In the genomic region with DNA sequence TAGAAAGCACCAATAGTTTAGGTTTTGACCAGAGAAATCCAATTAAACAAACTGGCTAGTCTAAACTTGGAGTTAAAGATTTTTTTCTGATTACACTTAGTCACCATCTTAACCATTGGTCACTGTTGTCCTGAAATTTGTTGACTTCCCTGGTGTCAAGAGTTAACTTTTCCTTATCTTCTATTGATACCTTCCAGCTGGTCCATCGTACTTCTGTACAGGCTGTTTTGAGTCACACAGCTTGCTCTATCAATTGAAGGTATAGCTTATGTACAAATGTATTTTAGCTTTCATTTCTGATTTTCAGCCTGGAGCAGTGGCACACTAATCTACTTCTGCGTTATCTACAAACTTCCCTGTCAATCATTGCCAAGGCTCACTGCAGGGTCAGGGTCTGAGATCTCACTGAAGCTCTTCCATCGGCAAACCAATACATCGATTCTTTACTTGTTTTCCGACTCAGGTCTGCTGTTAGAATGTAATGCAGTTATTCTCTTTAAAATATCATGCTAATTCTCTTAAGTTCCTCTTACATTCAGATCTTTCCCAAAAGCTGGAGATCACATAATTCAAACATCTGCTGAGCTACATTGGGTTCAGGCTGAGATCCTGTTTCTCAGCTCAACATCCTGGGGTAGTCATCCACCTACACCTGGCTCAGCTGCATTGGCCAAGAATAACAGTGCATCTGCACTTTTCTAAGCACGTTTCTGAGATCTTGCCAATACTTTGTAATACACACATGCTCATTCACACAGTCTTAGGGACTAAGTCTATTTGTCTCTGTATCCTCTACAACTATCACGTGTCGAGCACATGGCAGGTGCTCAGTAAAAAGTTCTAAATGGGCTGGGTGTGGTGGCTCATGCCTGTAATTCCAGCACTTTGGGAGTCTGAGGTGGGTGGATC, we compare ENCODE assay signal across 2 cellular contexts.
TF ChIP-seq lines count a peak whose summit lies in the region.

No MANE protein-coding gene starts in this region.

TF ChIP-seq in K562, 482 proteins besides CTCF, POLR2A, EP300 and RAD21:
- peak; percentile 24 for TF ChIP-seq MEIS2 (IDR thresholded peaks at IDR 0.05; ENCODE audit: partially characterized antibody)
- TF ChIP-seq, protein P1, sequence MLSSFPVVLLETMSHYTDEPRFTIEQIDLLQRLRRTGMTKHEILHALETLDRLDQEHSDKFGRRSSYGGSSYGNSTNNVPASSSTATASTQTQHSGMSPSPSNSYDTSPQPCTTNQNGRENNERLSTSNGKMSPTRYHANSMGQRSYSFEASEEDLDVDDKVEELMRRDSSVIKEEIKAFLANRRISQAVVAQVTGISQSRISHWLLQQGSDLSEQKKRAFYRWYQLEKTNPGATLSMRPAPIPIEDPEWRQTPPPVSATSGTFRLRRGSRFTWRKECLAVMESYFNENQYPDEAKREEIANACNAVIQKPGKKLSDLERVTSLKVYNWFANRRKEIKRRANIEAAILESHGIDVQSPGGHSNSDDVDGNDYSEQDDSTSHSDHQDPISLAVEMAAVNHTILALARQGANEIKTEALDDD (IDR thresholded peaks at IDR 0.05), result peak; percentile 74; the same call in 1 of the 2 replicates
- TF ChIP-seq FOS (IDR thresholded peaks at IDR 0.05; ENCODE audit: extremely low read depth, insufficient read length), result no peak
- TF ChIP-seq, protein P2, sequence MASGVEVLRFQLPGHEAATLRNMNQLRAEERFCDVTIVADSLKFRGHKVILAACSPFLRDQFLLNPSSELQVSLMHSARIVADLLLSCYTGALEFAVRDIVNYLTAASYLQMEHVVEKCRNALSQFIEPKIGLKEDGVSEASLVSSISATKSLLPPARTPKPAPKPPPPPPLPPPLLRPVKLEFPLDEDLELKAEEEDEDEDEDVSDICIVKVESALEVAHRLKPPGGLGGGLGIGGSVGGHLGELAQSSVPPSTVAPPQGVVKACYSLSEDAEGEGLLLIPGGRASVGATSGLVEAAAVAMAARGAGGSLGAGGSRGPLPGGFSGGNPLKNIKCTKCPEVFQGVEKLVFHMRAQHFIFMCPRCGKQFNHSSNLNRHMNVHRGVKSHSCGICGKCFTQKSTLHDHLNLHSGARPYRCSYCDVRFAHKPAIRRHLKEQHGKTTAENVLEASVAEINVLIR (CRISPR knock-in tag; IDR thresholded peaks at IDR 0.05), result 0 out of 2 replicates have a peak, but pooled peaks have one; percentile 7
- TF ChIP-seq, protein P3, sequence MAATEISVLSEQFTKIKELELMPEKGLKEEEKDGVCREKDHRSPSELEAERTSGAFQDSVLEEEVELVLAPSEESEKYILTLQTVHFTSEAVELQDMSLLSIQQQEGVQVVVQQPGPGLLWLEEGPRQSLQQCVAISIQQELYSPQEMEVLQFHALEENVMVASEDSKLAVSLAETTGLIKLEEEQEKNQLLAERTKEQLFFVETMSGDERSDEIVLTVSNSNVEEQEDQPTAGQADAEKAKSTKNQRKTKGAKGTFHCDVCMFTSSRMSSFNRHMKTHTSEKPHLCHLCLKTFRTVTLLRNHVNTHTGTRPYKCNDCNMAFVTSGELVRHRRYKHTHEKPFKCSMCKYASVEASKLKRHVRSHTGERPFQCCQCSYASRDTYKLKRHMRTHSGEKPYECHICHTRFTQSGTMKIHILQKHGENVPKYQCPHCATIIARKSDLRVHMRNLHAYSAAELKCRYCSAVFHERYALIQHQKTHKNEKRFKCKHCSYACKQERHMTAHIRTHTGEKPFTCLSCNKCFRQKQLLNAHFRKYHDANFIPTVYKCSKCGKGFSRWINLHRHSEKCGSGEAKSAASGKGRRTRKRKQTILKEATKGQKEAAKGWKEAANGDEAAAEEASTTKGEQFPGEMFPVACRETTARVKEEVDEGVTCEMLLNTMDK (IDR thresholded peaks at IDR 0.05; ENCODE audit: borderline replicate concordance, insufficient read depth, low read depth, low read length, poor library complexity, severe bottlenecking), result no peak
- TF ChIP-seq, protein P4, sequence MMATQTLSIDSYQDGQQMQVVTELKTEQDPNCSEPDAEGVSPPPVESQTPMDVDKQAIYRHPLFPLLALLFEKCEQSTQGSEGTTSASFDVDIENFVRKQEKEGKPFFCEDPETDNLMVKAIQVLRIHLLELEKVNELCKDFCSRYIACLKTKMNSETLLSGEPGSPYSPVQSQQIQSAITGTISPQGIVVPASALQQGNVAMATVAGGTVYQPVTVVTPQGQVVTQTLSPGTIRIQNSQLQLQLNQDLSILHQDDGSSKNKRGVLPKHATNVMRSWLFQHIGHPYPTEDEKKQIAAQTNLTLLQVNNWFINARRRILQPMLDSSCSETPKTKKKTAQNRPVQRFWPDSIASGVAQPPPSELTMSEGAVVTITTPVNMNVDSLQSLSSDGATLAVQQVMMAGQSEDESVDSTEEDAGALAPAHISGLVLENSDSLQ (IDR thresholded peaks at IDR 0.05), result peak; percentile 88
- TF ChIP-seq ZNF57 (CRISPR knock-in tag; IDR thresholded peaks at IDR 0.05), result no peak
- TF ChIP-seq, protein P5, sequence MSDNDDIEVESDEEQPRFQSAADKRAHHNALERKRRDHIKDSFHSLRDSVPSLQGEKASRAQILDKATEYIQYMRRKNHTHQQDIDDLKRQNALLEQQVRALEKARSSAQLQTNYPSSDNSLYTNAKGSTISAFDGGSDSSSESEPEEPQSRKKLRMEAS (CRISPR knock-in tag; IDR thresholded peaks at IDR 0.05), result peak; percentile 17; the same call in 1 of the 2 replicates
- TF ChIP-seq ZNF140 (CRISPR knock-in tag; IDR thresholded peaks at IDR 0.05), result no peak
- TF ChIP-seq, protein P6, sequence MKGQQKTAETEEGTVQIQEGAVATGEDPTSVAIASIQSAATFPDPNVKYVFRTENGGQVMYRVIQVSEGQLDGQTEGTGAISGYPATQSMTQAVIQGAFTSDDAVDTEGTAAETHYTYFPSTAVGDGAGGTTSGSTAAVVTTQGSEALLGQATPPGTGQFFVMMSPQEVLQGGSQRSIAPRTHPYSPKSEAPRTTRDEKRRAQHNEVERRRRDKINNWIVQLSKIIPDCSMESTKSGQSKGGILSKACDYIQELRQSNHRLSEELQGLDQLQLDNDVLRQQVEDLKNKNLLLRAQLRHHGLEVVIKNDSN (CRISPR knock-in tag; IDR thresholded peaks at IDR 0.05), result 0 out of 2 replicates have a peak, but pooled peaks have one; percentile 16
- no peak for TF ChIP-seq STAG1 (CRISPR knock-in tag; IDR thresholded peaks at IDR 0.05; ENCODE audit: borderline replicate concordance)

TF ChIP-seq in HepG2, 621 proteins besides CTCF, POLR2A, EP300 and RAD21 (continues in another document):
- TF ChIP-seq, protein P7, sequence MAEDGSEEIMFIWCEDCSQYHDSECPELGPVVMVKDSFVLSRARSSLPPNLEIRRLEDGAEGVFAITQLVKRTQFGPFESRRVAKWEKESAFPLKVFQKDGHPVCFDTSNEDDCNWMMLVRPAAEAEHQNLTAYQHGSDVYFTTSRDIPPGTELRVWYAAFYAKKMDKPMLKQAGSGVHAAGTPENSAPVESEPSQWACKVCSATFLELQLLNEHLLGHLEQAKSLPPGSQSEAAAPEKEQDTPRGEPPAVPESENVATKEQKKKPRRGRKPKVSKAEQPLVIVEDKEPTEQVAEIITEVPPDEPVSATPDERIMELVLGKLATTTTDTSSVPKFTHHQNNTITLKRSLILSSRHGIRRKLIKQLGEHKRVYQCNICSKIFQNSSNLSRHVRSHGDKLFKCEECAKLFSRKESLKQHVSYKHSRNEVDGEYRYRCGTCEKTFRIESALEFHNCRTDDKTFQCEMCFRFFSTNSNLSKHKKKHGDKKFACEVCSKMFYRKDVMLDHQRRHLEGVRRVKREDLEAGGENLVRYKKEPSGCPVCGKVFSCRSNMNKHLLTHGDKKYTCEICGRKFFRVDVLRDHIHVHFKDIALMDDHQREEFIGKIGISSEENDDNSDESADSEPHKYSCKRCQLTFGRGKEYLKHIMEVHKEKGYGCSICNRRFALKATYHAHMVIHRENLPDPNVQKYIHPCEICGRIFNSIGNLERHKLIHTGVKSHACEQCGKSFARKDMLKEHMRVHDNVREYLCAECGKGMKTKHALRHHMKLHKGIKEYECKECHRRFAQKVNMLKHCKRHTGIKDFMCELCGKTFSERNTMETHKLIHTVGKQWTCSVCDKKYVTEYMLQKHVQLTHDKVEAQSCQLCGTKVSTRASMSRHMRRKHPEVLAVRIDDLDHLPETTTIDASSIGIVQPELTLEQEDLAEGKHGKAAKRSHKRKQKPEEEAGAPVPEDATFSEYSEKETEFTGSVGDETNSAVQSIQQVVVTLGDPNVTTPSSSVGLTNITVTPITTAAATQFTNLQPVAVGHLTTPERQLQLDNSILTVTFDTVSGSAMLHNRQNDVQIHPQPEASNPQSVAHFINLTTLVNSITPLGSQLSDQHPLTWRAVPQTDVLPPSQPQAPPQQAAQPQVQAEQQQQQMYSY (CRISPR knock-in tag; IDR thresholded peaks at IDR 0.05), result no peak
- 0 out of 2 replicates have a peak, but pooled peaks have one; percentile 26 for TF ChIP-seq KAT8 (CRISPR knock-in tag; IDR thresholded peaks at IDR 0.05)
- no peak for TF ChIP-seq ATM (IDR thresholded peaks at IDR 0.05; ENCODE audit: borderline replicate concordance)
- no peak for TF ChIP-seq XRCC5 (optimal IDR thresholded peaks at IDR 0.05; ENCODE audit: low read length)
- TF ChIP-seq ZNF496 (CRISPR knock-in tag; IDR thresholded peaks at IDR 0.05; ENCODE audit: insufficient replicate concordance), result no peak
- TF ChIP-seq, protein P8, sequence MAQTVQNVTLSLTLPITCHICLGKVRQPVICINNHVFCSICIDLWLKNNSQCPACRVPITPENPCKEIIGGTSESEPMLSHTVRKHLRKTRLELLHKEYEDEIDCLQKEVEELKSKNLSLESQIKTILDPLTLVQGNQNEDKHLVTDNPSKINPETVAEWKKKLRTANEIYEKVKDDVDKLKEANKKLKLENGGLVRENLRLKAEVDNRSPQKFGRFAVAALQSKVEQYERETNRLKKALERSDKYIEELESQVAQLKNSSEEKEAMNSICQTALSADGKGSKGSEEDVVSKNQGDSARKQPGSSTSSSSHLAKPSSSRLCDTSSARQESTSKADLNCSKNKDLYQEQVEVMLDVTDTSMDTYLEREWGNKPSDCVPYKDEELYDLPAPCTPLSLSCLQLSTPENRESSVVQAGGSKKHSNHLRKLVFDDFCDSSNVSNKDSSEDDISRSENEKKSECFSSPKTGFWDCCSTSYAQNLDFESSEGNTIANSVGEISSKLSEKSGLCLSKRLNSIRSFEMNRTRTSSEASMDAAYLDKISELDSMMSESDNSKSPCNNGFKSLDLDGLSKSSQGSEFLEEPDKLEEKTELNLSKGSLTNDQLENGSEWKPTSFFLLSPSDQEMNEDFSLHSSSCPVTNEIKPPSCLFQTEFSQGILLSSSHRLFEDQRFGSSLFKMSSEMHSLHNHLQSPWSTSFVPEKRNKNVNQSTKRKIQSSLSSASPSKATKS (CRISPR knock-in tag; IDR thresholded peaks at IDR 0.05), result no peak
- no peak for TF ChIP-seq HIVEP1 (CRISPR knock-in tag; IDR thresholded peaks at IDR 0.05)
- TF ChIP-seq, protein P9, sequence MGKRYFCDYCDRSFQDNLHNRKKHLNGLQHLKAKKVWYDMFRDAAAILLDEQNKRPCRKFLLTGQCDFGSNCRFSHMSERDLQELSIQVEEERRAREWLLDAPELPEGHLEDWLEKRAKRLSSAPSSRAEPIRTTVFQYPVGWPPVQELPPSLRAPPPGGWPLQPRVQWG (CRISPR knock-in tag; IDR thresholded peaks at IDR 0.05; ENCODE audit: borderline replicate concordance, low read depth), result no peak
- no peak for TF ChIP-seq KLF13 (CRISPR knock-in tag; IDR thresholded peaks at IDR 0.05)
- TF ChIP-seq ZNF569 (CRISPR knock-in tag; IDR thresholded peaks at IDR 0.05; ENCODE audit: borderline replicate concordance), result no peak
- TF ChIP-seq HMG20B (CRISPR knock-in tag; conservative IDR thresholded peaks at IDR 0.05), result no peak
- no peak for TF ChIP-seq BORCS8-MEF2B (CRISPR knock-in tag; IDR thresholded peaks at IDR 0.05)
- TF ChIP-seq MED1 (CRISPR knock-in tag; IDR thresholded peaks at IDR 0.05), result peak; percentile 31; the same call in 1 of the 2 replicates
- no peak for TF ChIP-seq KLF16 (CRISPR knock-in tag; IDR thresholded peaks at IDR 0.05)
- no peak for TF ChIP-seq ASH2L (IDR thresholded peaks at IDR 0.05; ENCODE audit: insufficient read length, low read depth, low read length)
- no peak for TF ChIP-seq ATF7 (IDR thresholded peaks at IDR 0.05)
- TF ChIP-seq ATF7 (CRISPR knock-in tag; IDR thresholded peaks at IDR 0.05), result no peak
- no peak for TF ChIP-seq IKZF1 (IDR thresholded peaks at IDR 0.05)
- TF ChIP-seq WIZ (CRISPR knock-in tag; IDR thresholded peaks at IDR 0.05), result no peak
- TF ChIP-seq ARNT2 (CRISPR knock-in tag; IDR thresholded peaks at IDR 0.05; ENCODE audit: low read depth), result no peak
- TF ChIP-seq, protein P10, sequence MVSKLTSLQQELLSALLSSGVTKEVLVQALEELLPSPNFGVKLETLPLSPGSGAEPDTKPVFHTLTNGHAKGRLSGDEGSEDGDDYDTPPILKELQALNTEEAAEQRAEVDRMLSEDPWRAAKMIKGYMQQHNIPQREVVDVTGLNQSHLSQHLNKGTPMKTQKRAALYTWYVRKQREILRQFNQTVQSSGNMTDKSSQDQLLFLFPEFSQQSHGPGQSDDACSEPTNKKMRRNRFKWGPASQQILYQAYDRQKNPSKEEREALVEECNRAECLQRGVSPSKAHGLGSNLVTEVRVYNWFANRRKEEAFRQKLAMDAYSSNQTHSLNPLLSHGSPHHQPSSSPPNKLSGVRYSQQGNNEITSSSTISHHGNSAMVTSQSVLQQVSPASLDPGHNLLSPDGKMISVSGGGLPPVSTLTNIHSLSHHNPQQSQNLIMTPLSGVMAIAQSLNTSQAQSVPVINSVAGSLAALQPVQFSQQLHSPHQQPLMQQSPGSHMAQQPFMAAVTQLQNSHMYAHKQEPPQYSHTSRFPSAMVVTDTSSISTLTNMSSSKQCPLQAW (CRISPR knock-in tag; IDR thresholded peaks at IDR 0.05), result peak; percentile 42; the same call in 1 of the 2 replicates
- TF ChIP-seq PLRG1 (conservative IDR thresholded peaks at IDR 0.05), result no peak
- TF ChIP-seq FOXM1 (CRISPR knock-in tag; IDR thresholded peaks at IDR 0.05), result no peak
- peak; percentile 49; the same call in 1 of the 2 replicates for TF ChIP-seq ZMYM4 (CRISPR knock-in tag; IDR thresholded peaks at IDR 0.05)
- no peak for TF ChIP-seq ZNF256 (CRISPR knock-in tag; conservative IDR thresholded peaks at IDR 0.05)
- TF ChIP-seq, protein P11, sequence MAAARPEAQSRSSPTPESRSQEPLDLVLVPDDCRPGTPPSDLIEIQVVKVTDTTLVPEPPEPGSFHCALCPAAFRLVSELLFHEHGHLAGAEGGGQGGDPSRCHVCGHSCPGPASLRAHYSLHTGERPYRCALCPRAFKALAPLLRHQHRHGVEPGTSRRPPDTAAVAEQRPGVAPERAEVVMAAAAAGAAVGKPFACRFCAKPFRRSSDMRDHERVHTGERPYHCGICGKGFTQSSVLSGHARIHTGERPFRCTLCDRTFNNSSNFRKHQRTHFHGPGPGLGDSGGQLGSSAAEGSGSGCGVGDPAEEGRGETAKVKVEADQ (CRISPR knock-in tag; IDR thresholded peaks at IDR 0.05; ENCODE audit: borderline replicate concordance), result no peak
- TF ChIP-seq KLF12 (CRISPR knock-in tag; IDR thresholded peaks at IDR 0.05; ENCODE audit: borderline replicate concordance), result no peak
- TF ChIP-seq ERF (CRISPR knock-in tag; IDR thresholded peaks at IDR 0.05), result 0 out of 2 replicates have a peak, but pooled peaks have one; percentile 11
- TF ChIP-seq, protein P12, sequence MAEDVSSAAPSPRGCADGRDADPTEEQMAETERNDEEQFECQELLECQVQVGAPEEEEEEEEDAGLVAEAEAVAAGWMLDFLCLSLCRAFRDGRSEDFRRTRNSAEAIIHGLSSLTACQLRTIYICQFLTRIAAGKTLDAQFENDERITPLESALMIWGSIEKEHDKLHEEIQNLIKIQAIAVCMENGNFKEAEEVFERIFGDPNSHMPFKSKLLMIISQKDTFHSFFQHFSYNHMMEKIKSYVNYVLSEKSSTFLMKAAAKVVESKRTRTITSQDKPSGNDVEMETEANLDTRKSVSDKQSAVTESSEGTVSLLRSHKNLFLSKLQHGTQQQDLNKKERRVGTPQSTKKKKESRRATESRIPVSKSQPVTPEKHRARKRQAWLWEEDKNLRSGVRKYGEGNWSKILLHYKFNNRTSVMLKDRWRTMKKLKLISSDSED (CRISPR knock-in tag; IDR thresholded peaks at IDR 0.05), result no peak
- TF ChIP-seq ZNF792 (CRISPR knock-in tag; IDR thresholded peaks at IDR 0.05), result no peak
- no peak for TF ChIP-seq MEF2D (CRISPR knock-in tag; IDR thresholded peaks at IDR 0.05)
